1 cellular context compared by ENCODE assay signal in the genomic region with DNA sequence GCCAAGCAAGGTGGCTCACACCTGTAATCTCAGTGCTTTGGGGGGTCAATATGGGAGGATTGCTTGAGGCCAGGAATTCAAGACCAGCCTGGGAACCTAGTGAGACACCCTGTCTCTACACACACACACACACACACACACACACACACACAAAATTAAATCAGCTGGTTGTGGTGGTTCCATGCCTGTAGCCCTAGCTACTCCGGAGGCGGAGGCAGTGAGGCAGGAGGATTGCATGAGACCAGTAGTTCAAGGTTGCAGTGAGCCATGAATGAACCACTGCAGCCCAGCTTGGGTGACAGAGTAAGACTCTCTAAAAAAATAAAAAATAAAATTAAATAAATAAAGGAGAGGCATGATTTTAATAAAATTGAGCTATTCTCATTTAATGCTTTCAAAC.
TF ChIP-seq lines count a peak whose summit lies in the region.

No MANE protein-coding gene starts in this region.

TF ChIP-seq in K562, 482 proteins besides CTCF, POLR2A, EP300 and RAD21:
- TF ChIP-seq XRCC4 (IDR thresholded peaks at IDR 0.05; ENCODE audit: extremely low read depth, insufficient read depth, insufficient read length) (no peak), ZNF507 (tag; conservative IDR thresholded peaks at IDR 0.05) (no peak), ZFP36 (IDR thresholded peaks at IDR 0.05; ENCODE audit: low read depth, low read length, partially characterized antibody) (no peak), HIVEP1 (CRISPR knock-in tag; IDR thresholded peaks at IDR 0.05) (no peak), ZNF324 (CRISPR knock-in tag; IDR thresholded peaks at IDR 0.05) (no peak), TAF1 (IDR thresholded peaks at IDR 0.05; ENCODE audit: control insufficient read depth, extremely low read depth, insufficient read depth, low read length, severe bottlenecking) (no peak), ZNF583 (CRISPR knock-in tag; IDR thresholded peaks at IDR 0.05) (no peak), XRCC5 (IDR thresholded peaks at IDR 0.05; ENCODE audit: low read depth, low read length) (no peak), DACH1 (IDR thresholded peaks at IDR 0.05; ENCODE audit: partially characterized antibody) (no peak), POLR3G (IDR thresholded peaks at IDR 0.05; ENCODE audit: extremely low read depth, insufficient read length, insufficient replicate concordance) (no peak)
- TF ChIP-seq, protein P1, sequence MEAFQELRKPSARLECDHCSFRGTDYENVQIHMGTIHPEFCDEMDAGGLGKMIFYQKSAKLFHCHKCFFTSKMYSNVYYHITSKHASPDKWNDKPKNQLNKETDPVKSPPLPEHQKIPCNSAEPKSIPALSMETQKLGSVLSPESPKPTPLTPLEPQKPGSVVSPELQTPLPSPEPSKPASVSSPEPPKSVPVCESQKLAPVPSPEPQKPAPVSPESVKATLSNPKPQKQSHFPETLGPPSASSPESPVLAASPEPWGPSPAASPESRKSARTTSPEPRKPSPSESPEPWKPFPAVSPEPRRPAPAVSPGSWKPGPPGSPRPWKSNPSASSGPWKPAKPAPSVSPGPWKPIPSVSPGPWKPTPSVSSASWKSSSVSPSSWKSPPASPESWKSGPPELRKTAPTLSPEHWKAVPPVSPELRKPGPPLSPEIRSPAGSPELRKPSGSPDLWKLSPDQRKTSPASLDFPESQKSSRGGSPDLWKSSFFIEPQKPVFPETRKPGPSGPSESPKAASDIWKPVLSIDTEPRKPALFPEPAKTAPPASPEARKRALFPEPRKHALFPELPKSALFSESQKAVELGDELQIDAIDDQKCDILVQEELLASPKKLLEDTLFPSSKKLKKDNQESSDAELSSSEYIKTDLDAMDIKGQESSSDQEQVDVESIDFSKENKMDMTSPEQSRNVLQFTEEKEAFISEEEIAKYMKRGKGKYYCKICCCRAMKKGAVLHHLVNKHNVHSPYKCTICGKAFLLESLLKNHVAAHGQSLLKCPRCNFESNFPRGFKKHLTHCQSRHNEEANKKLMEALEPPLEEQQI (IDR thresholded peaks at IDR 0.05) = no peak
- TF ChIP-seq, protein P2, sequence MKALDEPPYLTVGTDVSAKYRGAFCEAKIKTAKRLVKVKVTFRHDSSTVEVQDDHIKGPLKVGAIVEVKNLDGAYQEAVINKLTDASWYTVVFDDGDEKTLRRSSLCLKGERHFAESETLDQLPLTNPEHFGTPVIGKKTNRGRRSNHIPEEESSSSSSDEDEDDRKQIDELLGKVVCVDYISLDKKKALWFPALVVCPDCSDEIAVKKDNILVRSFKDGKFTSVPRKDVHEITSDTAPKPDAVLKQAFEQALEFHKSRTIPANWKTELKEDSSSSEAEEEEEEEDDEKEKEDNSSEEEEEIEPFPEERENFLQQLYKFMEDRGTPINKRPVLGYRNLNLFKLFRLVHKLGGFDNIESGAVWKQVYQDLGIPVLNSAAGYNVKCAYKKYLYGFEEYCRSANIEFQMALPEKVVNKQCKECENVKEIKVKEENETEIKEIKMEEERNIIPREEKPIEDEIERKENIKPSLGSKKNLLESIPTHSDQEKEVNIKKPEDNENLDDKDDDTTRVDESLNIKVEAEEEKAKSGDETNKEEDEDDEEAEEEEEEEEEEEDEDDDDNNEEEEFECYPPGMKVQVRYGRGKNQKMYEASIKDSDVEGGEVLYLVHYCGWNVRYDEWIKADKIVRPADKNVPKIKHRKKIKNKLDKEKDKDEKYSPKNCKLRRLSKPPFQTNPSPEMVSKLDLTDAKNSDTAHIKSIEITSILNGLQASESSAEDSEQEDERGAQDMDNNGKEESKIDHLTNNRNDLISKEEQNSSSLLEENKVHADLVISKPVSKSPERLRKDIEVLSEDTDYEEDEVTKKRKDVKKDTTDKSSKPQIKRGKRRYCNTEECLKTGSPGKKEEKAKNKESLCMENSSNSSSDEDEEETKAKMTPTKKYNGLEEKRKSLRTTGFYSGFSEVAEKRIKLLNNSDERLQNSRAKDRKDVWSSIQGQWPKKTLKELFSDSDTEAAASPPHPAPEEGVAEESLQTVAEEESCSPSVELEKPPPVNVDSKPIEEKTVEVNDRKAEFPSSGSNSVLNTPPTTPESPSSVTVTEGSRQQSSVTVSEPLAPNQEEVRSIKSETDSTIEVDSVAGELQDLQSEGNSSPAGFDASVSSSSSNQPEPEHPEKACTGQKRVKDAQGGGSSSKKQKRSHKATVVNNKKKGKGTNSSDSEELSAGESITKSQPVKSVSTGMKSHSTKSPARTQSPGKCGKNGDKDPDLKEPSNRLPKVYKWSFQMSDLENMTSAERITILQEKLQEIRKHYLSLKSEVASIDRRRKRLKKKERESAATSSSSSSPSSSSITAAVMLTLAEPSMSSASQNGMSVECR (CRISPR knock-in tag; IDR thresholded peaks at IDR 0.05) = no peak
- TF ChIP-seq, protein P3, sequence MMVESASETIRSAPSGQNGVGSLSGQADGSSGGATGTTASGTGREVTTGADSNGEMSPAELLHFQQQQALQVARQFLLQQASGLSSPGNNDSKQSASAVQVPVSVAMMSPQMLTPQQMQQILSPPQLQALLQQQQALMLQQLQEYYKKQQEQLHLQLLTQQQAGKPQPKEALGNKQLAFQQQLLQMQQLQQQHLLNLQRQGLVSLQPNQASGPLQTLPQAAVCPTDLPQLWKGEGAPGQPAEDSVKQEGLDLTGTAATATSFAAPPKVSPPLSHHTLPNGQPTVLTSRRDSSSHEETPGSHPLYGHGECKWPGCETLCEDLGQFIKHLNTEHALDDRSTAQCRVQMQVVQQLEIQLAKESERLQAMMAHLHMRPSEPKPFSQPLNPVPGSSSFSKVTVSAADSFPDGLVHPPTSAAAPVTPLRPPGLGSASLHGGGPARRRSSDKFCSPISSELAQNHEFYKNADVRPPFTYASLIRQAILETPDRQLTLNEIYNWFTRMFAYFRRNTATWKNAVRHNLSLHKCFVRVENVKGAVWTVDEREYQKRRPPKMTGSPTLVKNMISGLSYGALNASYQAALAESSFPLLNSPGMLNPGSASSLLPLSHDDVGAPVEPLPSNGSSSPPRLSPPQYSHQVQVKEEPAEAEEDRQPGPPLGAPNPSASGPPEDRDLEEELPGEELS (CRISPR knock-in tag; IDR thresholded peaks at IDR 0.05; ENCODE audit: borderline replicate concordance) = no peak
